Comparison of ENCODE assay signal across 21 cellular contexts in genomic region chr3:9869955-9870354, GRCh38. TPM values are rescaled to one million over a fixed set of nuclear protein-coding genes. Genes with fewer than 3 reads are reported as not detected.
"Had no signal": no experiment of that assay in that cellular context is flagged by ENCODE, and none has a peak within 500 bp of the region (broad histone marks: within the 10 kb centered on the region; RNA-seq: fewer than 3 reads in every experiment).

No MANE protein-coding gene starts in this region.

- H3K27ac ChIP-seq: KMS-11, RWPE1 had no signal

- H3K9me2 ChIP-seq: SK-N-SH had no signal

- DNase-seq: Kasumi-1, MM.1S, NCI-H1092 treated with DMSO at 0.1 percent for 48 hours, NCI-H1417, NCI-H1436 treated with DMSO at 0.1 percent for 48 hours, NCI-H1694 treated with DMSO at 0.1 percent for 48 hours, NCI-H1930, NCI-H2081, NCI-H2107, NCI-H2227 treated with DMSO at 0.1 percent for 48 hours, NCI-H524, NCI-H526 treated with DMSO at 0.1 percent for 48 hours, NCI-H774, SHP77, SK-N-SH, SW 1271 had no signal

- H3K9ac ChIP-seq: KMS-11, SK-N-SH had no signal

- H3K9me3 ChIP-seq: SK-N-SH had no signal

- H3K4me2 ChIP-seq: KMS-11, SK-N-SH had no signal

- ATAC-seq: Panc1 had no signal

RNA-seq across cellular contexts. Expression of gene CIDEC, which starts 10.1 kb away (rescaled TPM):
- total RNA-seq: M059J, NCI-H460 had no signal
- polyA plus RNA-seq: SK-N-SH had no signal
